15 cellular contexts compared by ENCODE assay signal in the genomic region with DNA sequence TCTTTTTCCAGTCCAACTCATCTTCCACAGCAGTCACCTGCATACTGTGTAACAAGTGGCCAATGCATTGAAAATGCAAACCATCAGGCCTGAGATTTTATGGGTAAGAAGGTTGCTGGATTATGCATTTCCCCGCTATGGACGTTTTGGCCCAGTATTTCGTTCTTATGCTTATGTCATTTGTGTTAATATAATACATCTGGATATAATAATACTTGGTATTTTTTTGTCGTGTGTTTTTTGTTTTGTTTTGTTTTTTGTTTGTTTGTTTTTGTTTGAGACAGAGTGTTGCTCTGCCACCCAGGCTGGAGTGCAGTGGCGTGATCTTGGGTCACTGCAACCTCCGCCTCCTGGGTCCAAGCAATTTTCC.
DNase-seq lines count a peak whose midpoint lies in the region; ATAC-seq and TF ChIP-seq lines count a peak whose summit lies in the region.
"Had no signal": no experiment of that assay in that cellular context is flagged by ENCODE, and none has a peak within 500 bp of the region (broad histone marks: within the 10 kb centered on the region; RNA-seq: fewer than 3 reads in every experiment).

No MANE protein-coding gene starts in this region.

- H3K9me3 Mint-ChIP-seq in activated CD8-positive, alpha-beta memory T cell treated with anti-CD3 and anti-CD28 coated beads, Interleukin-2, amount 10 ng/mL, durations not matched to agents 7 days and 5 days (ENCODE audit: low read depth): peaks cover 2% of the 10 kb centered on the region
- H3K9me3 Mint-ChIP-seq in central memory CD8-positive, alpha-beta T cell: no peaks in the 10 kb centered on the region
- H3K9me3 Mint-ChIP-seq in neural progenitor cell: no peaks in the 10 kb centered on the region

- ATAC-seq in activated CD8-positive, alpha-beta memory T cell treated with anti-CD3 and anti-CD28 coated beads, Interleukin-2, amount 10 ng/mL, durations not matched to agents 7 days and 5 days: no peak
- ATAC-seq in central memory CD8-positive, alpha-beta T cell (replicated peaks; ENCODE audit: extremely low read depth, poor library complexity, severe bottlenecking): no peak
- ATAC-seq: gastroesophageal sphincter had no signal

- H3K4me1 Mint-ChIP-seq in activated CD8-positive, alpha-beta memory T cell treated with anti-CD3 and anti-CD28 coated beads, Interleukin-2, amount 10 ng/mL, durations not matched to agents 7 days and 5 days: peaks cover 70% of the 10 kb centered on the region
- H3K4me1 Mint-ChIP-seq in central memory CD8-positive, alpha-beta T cell: peaks cover 66% of the 10 kb centered on the region
- H3K4me1 Mint-ChIP-seq in neural progenitor cell: no peaks in the 10 kb centered on the region

- CTCF ChIA-PET in activated CD8-positive, alpha-beta memory T cell treated with anti-CD3 and anti-CD28 coated beads, Interleukin-2, amount 10 ng/mL, durations not matched to agents 7 days and 5 days (lab: Charles Lee): interaction anchor here (0.9 to 3.1 kb wide), 2 partner anchors 9 to 33 kb away, joined by 3 to 32 read pairs; no protein-coding TSS in a partner anchor
- CTCF ChIA-PET in RWPE1 (lab: Yijun Ruan, JAX): no interaction called here

- no peak overlapping the region for H3K4me2 ChIP-seq in neural progenitor cell

- peak overlapping the region; percentile 85 for H3K27ac Mint-ChIP-seq in activated CD8-positive, alpha-beta memory T cell treated with anti-CD3 and anti-CD28 coated beads, Interleukin-2, amount 10 ng/mL, durations not matched to agents 7 days and 5 days
- H3K27ac Mint-ChIP-seq in central memory CD8-positive, alpha-beta T cell (ENCODE audit: low read depth): peak overlapping the region; percentile 68
- H3K27ac Mint-ChIP-seq in neural progenitor cell: no peak overlapping the region

- H3K9ac ChIP-seq in neural progenitor cell: no peak overlapping the region

- no peaks in the 10 kb centered on the region for H3K27me3 ChIP-seq in neural progenitor cell
- H3K27me3 ChIP-seq: gastroesophageal sphincter had no signal

- peak overlapping the region; percentile 80 for H2AFZ ChIP-seq in neural progenitor cell (replicated peaks)

- TF ChIP-seq CTCF in RWPE1 (conservative IDR thresholded peaks at IDR 0.05; ENCODE audit: low read depth) (no peak), neural progenitor cell (IDR thresholded peaks at IDR 0.05) (no peak)

- H3K79me2 ChIP-seq in neural progenitor cell (ENCODE audit: low read depth): no peaks in the 10 kb centered on the region

- H3K4me3 ChIP-seq in neural progenitor cell: no peak overlapping the region
- H3K4me3 ChIP-seq: gastroesophageal sphincter had no signal

- no peaks in the 10 kb centered on the region for H3K36me3 ChIP-seq in neural progenitor cell
- H3K36me3 ChIP-seq: gastroesophageal sphincter had no signal

- H3K4me3 Mint-ChIP-seq in activated CD8-positive, alpha-beta memory T cell treated with anti-CD3 and anti-CD28 coated beads, Interleukin-2, amount 10 ng/mL, durations not matched to agents 7 days and 5 days: peak overlapping the region; percentile 73
- peak overlapping the region; percentile 58 for H3K4me3 Mint-ChIP-seq in central memory CD8-positive, alpha-beta T cell
- no peak overlapping the region for H3K4me3 Mint-ChIP-seq in neural progenitor cell

- peaks cover 29% of the 10 kb centered on the region for H3K36me3 Mint-ChIP-seq in activated CD8-positive, alpha-beta memory T cell treated with anti-CD3 and anti-CD28 coated beads, Interleukin-2, amount 10 ng/mL, durations not matched to agents 7 days and 5 days
- peaks cover 7% of the 10 kb centered on the region for H3K36me3 Mint-ChIP-seq in central memory CD8-positive, alpha-beta T cell (ENCODE audit: insufficient read depth)
- no peaks in the 10 kb centered on the region for H3K36me3 Mint-ChIP-seq in neural progenitor cell

- H3K4me1 ChIP-seq in neural progenitor cell: no peaks in the 10 kb centered on the region

- H3K9me3 ChIP-seq in neural progenitor cell (ENCODE audit: low read depth): no peaks in the 10 kb centered on the region
- H3K9me3 ChIP-seq: gastroesophageal sphincter had no signal

- DNase-seq in activated CD8-positive, alpha-beta memory T cell treated with anti-CD3 and anti-CD28 coated beads, Interleukin-2, amount 10 ng/mL, durations not matched to agents 7 days and 5 days: no peak
- no peak for DNase-seq in activated CD8-positive, alpha-beta memory T cell treated with anti-CD3 and anti-CD28 coated beads, Interleukin-2, amount 50 U/mL, for 48 hours
- DNase-seq in RWPE1 (ENCODE audit: low spot score): no peak
- DNase-seq in central memory CD8-positive, alpha-beta T cell (ENCODE audit: low spot score in 2 of 2): no peak
- DNase-seq in neural progenitor cell (ENCODE audit: low spot score): no peak
- no peak for DNase-seq in kidney glomerular epithelial cell (lab: John Stamatoyannopoulos, UW)
- DNase-seq in NCI-H2081 treated with DMSO at 0.1 percent for 48 hours (lab: John Stamatoyannopoulos, UW): no peak
- no peak for DNase-seq in NCI-H510A treated with DMSO at 0.1 percent for 48 hours (lab: John Stamatoyannopoulos, UW)
- DNase-seq: activated gamma-delta T cell; DMS 273 treated with DMSO at 0.1 percent for 48 hours; effector CD8-positive, alpha-beta T cell; KG1; mesenchymal stem cell; NCI-H526 had no signal

- H3K27me3 Mint-ChIP-seq in activated CD8-positive, alpha-beta memory T cell treated with anti-CD3 and anti-CD28 coated beads, Interleukin-2, amount 10 ng/mL, durations not matched to agents 7 days and 5 days: peaks cover 22% of the 10 kb centered on the region
- H3K27me3 Mint-ChIP-seq in central memory CD8-positive, alpha-beta T cell: no peaks in the 10 kb centered on the region
- peaks cover 4% of the 10 kb centered on the region for H3K27me3 Mint-ChIP-seq in neural progenitor cell (ENCODE audit: insufficient read depth, low read depth)

- H3F3A ChIP-seq in neural progenitor cell (ENCODE audit: low read depth): no peaks in the 10 kb centered on the region

- H3K27ac ChIP-seq in RWPE1 (peak overlapping the region; percentile 88), neural progenitor cell (no peak overlapping the region)
- H3K27ac ChIP-seq: gastroesophageal sphincter had no signal

- no peaks in the 10 kb centered on the region for H4K20me1 ChIP-seq in neural progenitor cell (ENCODE audit: low read depth)

- POLR2A ChIA-PET in RWPE1 (lab: Yijun Ruan, JAX; ENCODE audit: low non-redundant PET): no interaction called here
